In the genomic region with DNA sequence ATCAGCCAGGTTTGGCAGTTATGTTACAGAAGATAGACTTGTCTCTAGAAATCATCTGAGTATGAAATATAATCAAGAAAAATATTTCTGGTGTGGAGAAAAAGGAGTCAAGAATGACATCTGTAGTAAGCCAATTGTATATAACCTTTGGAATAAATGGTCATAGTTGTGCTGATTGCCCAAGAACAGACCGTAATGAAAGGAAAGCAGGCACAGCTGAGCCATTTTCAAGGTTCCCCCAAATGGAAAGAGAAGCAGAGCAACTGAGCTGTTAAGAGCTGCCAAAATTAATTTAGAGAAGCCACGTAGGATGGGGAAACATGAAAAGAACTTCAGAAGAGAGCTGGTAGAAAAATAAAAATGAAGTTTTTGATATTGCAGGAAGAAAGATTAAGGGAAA, we compare ENCODE assay signal across 17 cellular contexts. TPM values are rescaled to one million over a fixed set of nuclear protein-coding genes. Genes with fewer than 3 reads are reported as not detected.
DNase-seq lines count a peak whose midpoint lies in the region; ATAC-seq, FAIRE-seq and TF ChIP-seq lines count a peak whose summit lies in the region.
"Had no signal": no experiment of that assay in that cellular context is flagged by ENCODE, and none has a peak within 500 bp of the region (broad histone marks: within the 10 kb centered on the region; RNA-seq: fewer than 3 reads in every experiment).

No MANE protein-coding gene starts in this region.

- no peak for ATAC-seq in GM18498 (IDR thresholded peaks at IDR 0.05; ENCODE audit: unreplicated experiment)

- peaks cover 12% of the 10 kb centered on the region for H3K36me3 Mint-ChIP-seq in nephron progenitor cell (ENCODE audit: low read depth)

- H3K4me1 Mint-ChIP-seq in nephron progenitor cell, result no peaks in the 10 kb centered on the region

- FAIRE-seq in GM12891 (lab: Jason Lieb, UNC), result peak; percentile 63
- FAIRE-seq: G401.6 had no signal

- H3K9me3 Mint-ChIP-seq in nephron progenitor cell, result no peaks in the 10 kb centered on the region
- H3K9me3 Mint-ChIP-seq: CD4-positive, alpha-beta T cell; HFFc6 had no signal

- no peaks in the 10 kb centered on the region for H3K27me3 Mint-ChIP-seq in nephron progenitor cell (ENCODE audit: low read depth, poor library complexity)
- H3K27me3 Mint-ChIP-seq: B cell; CD4-positive, alpha-beta T cell had no signal

- peak overlapping the region; percentile 0 for H3K27ac Mint-ChIP-seq in nephron progenitor cell
- H3K27ac Mint-ChIP-seq: CD4-positive, alpha-beta T cell; HFFc6 had no signal

- no peak overlapping the region for H3K4me3 Mint-ChIP-seq in nephron progenitor cell
- H3K4me3 Mint-ChIP-seq: B cell; CD4-positive, alpha-beta T cell; HFFc6 had no signal

- no peak for TF ChIP-seq CTCF in nephron progenitor cell (IDR thresholded peaks at IDR 0.05)

- DNase-seq in GM12891 (ENCODE audit: insufficient read length, low spot score) (no peak), NOMO-1 (lab: John Stamatoyannopoulos, UW; ENCODE audit: unreplicated experiment in 2 of 2) (peak; percentile 30 to 52), fibroblast of peridontal ligament (ENCODE audit: extremely low read depth) (peak; percentile 17), nephron progenitor cell (no peak), DMS79 treated with DMSO at 0.1 percent for 48 hours (lab: John Stamatoyannopoulos, UW) (no peak), anterior cingulate cortex (lab: John Stamatoyannopoulos, UW) (no peak)
- no peak for DNase-seq in activated CD4-positive, CD25-positive, alpha-beta regulatory T cell (lab: John Stamatoyannopoulos, UW)
- DNase-seq: Calu3; CD4-positive, alpha-beta T cell; HFFc6; Karpas-422; NCI-H1048; NCI-H2227 treated with DMSO at 0.1 percent for 48 hours; NCI-H526 treated with DMSO at 0.1 percent for 48 hours had no signal

- TF ChIP-seq POLR2A in GM12891 (IDR thresholded peaks at IDR 0.05; ENCODE audit: low read depth, low read length), result no peak

TF ChIP-seq in GM12891, 5 proteins besides CTCF, POLR2A, EP300 and RAD21:
- TF ChIP-seq POU2F2 (IDR thresholded peaks at IDR 0.05; ENCODE audit: low read depth, low read length) (no peak), POLR2AphosphoS5 (IDR thresholded peaks at IDR 0.05; ENCODE audit: low read depth, low read length) (no peak), PAX5 (IDR thresholded peaks at IDR 0.05; ENCODE audit: insufficient read depth, low read length, severe bottlenecking) (no peak), TAF1 (IDR thresholded peaks at IDR 0.05; ENCODE audit: low read depth, low read length) (no peak), SPI1 (IDR thresholded peaks at IDR 0.05; ENCODE audit: low read depth, low read length) (no peak)

RNA-seq across cellular contexts. Expression of a gene that starts 26.6 kb away (rescaled TPM):
- polyA plus RNA-seq in GM12891 (2012; ENCODE audit: low read depth, missing spikeins), result 10.4 TPM

Comparison
In these comparisons a context has a peak if more than half of its experiments do, and no peak if none do; other contexts are left out.
1. DNase-seq: peak in NOMO-1 (2 of 2) and fibroblast of peridontal ligament (single experiment); none in GM12891 (single experiment), nephron progenitor cell (single experiment), activated CD4-positive, CD25-positive, alpha-beta regulatory T cell (0 of 4), DMS79 treated with DMSO at 0.1 percent for 48 hours (single experiment) and anterior cingulate cortex (0 of 58).